In genomic region chr16:29807426-29808218, GRCh38 we compare ENCODE assay signal across 1 cellular context.
A peak's percentile ranks its signal among the peaks of the same experiment; 100 is the strongest.
TF ChIP-seq lines count a peak whose summit lies in the region.

No MANE protein-coding gene starts in this region.

TF ChIP-seq in HepG2, 621 proteins besides CTCF, POLR2A, EP300 and RAD21 (continues in another document):
- TF ChIP-seq TBP (CRISPR knock-in tag; IDR thresholded peaks at IDR 0.05), result no peak
- TF ChIP-seq HOXA9 (CRISPR knock-in tag; IDR thresholded peaks at IDR 0.05; ENCODE audit: borderline replicate concordance), result peak; percentile 99
- TF ChIP-seq EEA1 (CRISPR knock-in tag; IDR thresholded peaks at IDR 0.05; ENCODE audit: borderline replicate concordance), result peak; percentile 99
- TF ChIP-seq BHLHE40 (IDR thresholded peaks at IDR 0.05; ENCODE audit: low read length), result peak; percentile 71
- peak; percentile 98; the same call in 1 of the 2 replicates for TF ChIP-seq AHR (CRISPR knock-in tag; IDR thresholded peaks at IDR 0.05)
- no peak for TF ChIP-seq PLRG1 (conservative IDR thresholded peaks at IDR 0.05)
- no peak for TF ChIP-seq ZNF326 (CRISPR knock-in tag; IDR thresholded peaks at IDR 0.05; ENCODE audit: borderline replicate concordance)
- 0 out of 2 replicates have a peak, but pooled peaks have one; percentile 26 for TF ChIP-seq RFXANK (CRISPR knock-in tag; IDR thresholded peaks at IDR 0.05)
- TF ChIP-seq KDM4B (CRISPR knock-in tag; IDR thresholded peaks at IDR 0.05), result peak; percentile 68
- no peak for TF ChIP-seq SRSF9 (IDR thresholded peaks at IDR 0.05; ENCODE audit: borderline replicate concordance, insufficient read depth, low read depth, low read length, poor library complexity, severe bottlenecking)
- peak; percentile 49; the same call in 1 of the 2 replicates for TF ChIP-seq ZNF629 (CRISPR knock-in tag; conservative IDR thresholded peaks at IDR 0.05)
- TF ChIP-seq FOXP1 (IDR thresholded peaks at IDR 0.05), result no peak
- no peak for TF ChIP-seq FOXP1 (CRISPR knock-in tag; IDR thresholded peaks at IDR 0.05)
- peak; percentile 97 for TF ChIP-seq ZNF773 (CRISPR knock-in tag; IDR thresholded peaks at IDR 0.05; ENCODE audit: borderline replicate concordance)
- peak; percentile 98 for TF ChIP-seq ZNF766 (CRISPR knock-in tag; IDR thresholded peaks at IDR 0.05; ENCODE audit: borderline replicate concordance)
- TF ChIP-seq ZC3H4 (CRISPR knock-in tag; IDR thresholded peaks at IDR 0.05; ENCODE audit: borderline replicate concordance), result no peak; the same call in 1 of the 2 replicates
- no peak for TF ChIP-seq SRF (IDR thresholded peaks at IDR 0.05; ENCODE audit: low read depth, low read length)
- TF ChIP-seq STAT5B (CRISPR knock-in tag; IDR thresholded peaks at IDR 0.05), result no peak
- TF ChIP-seq ETV6 (CRISPR knock-in tag; conservative IDR thresholded peaks at IDR 0.05), result 0 out of 2 replicates have a peak, but pooled peaks have one; percentile 18
- TF ChIP-seq SIX1 (CRISPR knock-in tag; IDR thresholded peaks at IDR 0.05; ENCODE audit: borderline replicate concordance), result no peak
- TF ChIP-seq CREBL2 (CRISPR knock-in tag; IDR thresholded peaks at IDR 0.05; ENCODE audit: borderline replicate concordance), result peak; percentile 97; the same call in 1 of the 2 replicates
- TF ChIP-seq ATF5 (CRISPR knock-in tag; IDR thresholded peaks at IDR 0.05; ENCODE audit: low read depth), result peak; percentile 98; the same call in 1 of the 2 replicates
- peak; percentile 88 for TF ChIP-seq THRA (CRISPR knock-in tag; IDR thresholded peaks at IDR 0.05; ENCODE audit: borderline replicate concordance)
- TF ChIP-seq ZMYM4 (CRISPR knock-in tag; IDR thresholded peaks at IDR 0.05), result peak; percentile 83
- TF ChIP-seq SOX6 (IDR thresholded peaks at IDR 0.05), result no peak
- peak; percentile 84 for TF ChIP-seq SOX6 (CRISPR knock-in tag; IDR thresholded peaks at IDR 0.05)
- TF ChIP-seq GMEB2 (CRISPR knock-in tag; IDR thresholded peaks at IDR 0.05; ENCODE audit: low read depth), result no peak
- peak; percentile 96 for TF ChIP-seq CSRNP2 (CRISPR knock-in tag; conservative IDR thresholded peaks at IDR 0.05; ENCODE audit: low read depth)
- TF ChIP-seq NFE2L1 (CRISPR knock-in tag; IDR thresholded peaks at IDR 0.05; ENCODE audit: borderline replicate concordance), result peak; percentile 96; the same call in 1 of the 2 replicates
- no peak for TF ChIP-seq ZNF33A (CRISPR knock-in tag; IDR thresholded peaks at IDR 0.05; ENCODE audit: borderline replicate concordance)
- TF ChIP-seq ZNF431 (CRISPR knock-in tag; IDR thresholded peaks at IDR 0.05; ENCODE audit: borderline replicate concordance, low read depth), result peak; percentile 97
- peak; percentile 92 for TF ChIP-seq CC2D1A (CRISPR knock-in tag; IDR thresholded peaks at IDR 0.05)
- TF ChIP-seq FOXA3 (CRISPR knock-in tag; IDR thresholded peaks at IDR 0.05), result peak; percentile 61
- peak; percentile 100 for TF ChIP-seq NFKB2 (CRISPR knock-in tag; IDR thresholded peaks at IDR 0.05; ENCODE audit: borderline replicate concordance)
- no peak for TF ChIP-seq CEBPB (IDR thresholded peaks at IDR 0.05; ENCODE audit: borderline replicate concordance, low read depth, low read length)
- TF ChIP-seq ZBTB2 (CRISPR knock-in tag; IDR thresholded peaks at IDR 0.05; ENCODE audit: low read depth), result peak; percentile 93
- no peak for TF ChIP-seq RERE (CRISPR knock-in tag; IDR thresholded peaks at IDR 0.05; ENCODE audit: low read depth)
- TF ChIP-seq ZNF142 (CRISPR knock-in tag; IDR thresholded peaks at IDR 0.05), result peak; percentile 96
- TF ChIP-seq ZBTB34 (CRISPR knock-in tag; IDR thresholded peaks at IDR 0.05), result peak; percentile 74; the same call in 1 of the 2 replicates
- TF ChIP-seq ARNT2 (CRISPR knock-in tag; IDR thresholded peaks at IDR 0.05; ENCODE audit: low read depth), result peak; percentile 99
